25 cellular contexts compared by ENCODE assay signal in genomic region chr4:11230888-11231287, GRCh38.
"Had no signal": no experiment of that assay in that cellular context is flagged by ENCODE, and none has a peak within 500 bp of the region (broad histone marks: within the 10 kb centered on the region; RNA-seq: fewer than 3 reads in every experiment).

No MANE protein-coding gene starts in this region.

- FAIRE-seq: frontal cortex, TTC549 had no signal

- H3K36me3 ChIP-seq: adrenal gland, brain microvascular endothelial cell, esophagus muscularis mucosa, lower lobe of right lung, transverse colon had no signal

- H3K9me3 ChIP-seq: adrenal gland, esophagus muscularis mucosa, lower lobe of right lung, testis, transverse colon had no signal

- H3K4me1 ChIP-seq: adrenal gland, esophagus muscularis mucosa, lower lobe of right lung, testis had no signal

- DNase-seq: activated CD4-positive, alpha-beta memory T cell treated with anti-CD3 and anti-CD28 coated beads, Interleukin-2, amount 10 ng/mL, durations not matched to agents 7 days and 5 days; activated CD4-positive, alpha-beta T cell treated with anti-CD3 and anti-CD28 coated beads, Interleukin-2, amount 10 ng/mL, durations not matched to agents 24 days and 14 days; activated CD4-positive, CD25-positive, alpha-beta regulatory T cell treated with anti-CD3 and anti-CD28 coated beads, Interleukin-2, amount 50 U/mL, for 72 hours; activated CD8-positive, alpha-beta memory T cell treated with anti-CD3 and anti-CD28 coated beads, Interleukin-2, amount 50 U/mL, for 48 hours; activated naive CD4-positive, alpha-beta T cell treated with anti-CD3 and anti-CD28 coated beads for 36 hours; activated naive CD8-positive, alpha-beta T cell treated with anti-CD3 and anti-CD28 coated beads for 36 hours; activated T-cell treated with anti-CD3 and anti-CD28 coated beads, Interleukin-2, amount 50 U/mL, for 4 hours; adrenal gland; aorta; brain microvascular endothelial cell; kidney glomerular epithelial cell; lower lobe of right lung; mesenchymal stem cell; natural killer cell; right cardiac atrium; stimulated activated CD4-positive, alpha-beta T cell treated with anti-CD3 and anti-CD28 coated beads, Interleukin-2, amount 100 ng/mL, for 48 hours; stimulated activated naive CD4-positive, alpha-beta T cell treated with Interleukin-2 at 50 U/mL for 16 hours; SW 1271; T-helper 9 cell; testis; transverse colon had no signal

- H3K27me3 ChIP-seq: adrenal gland, brain microvascular endothelial cell, esophagus muscularis mucosa, testis, transverse colon had no signal

- H3K27ac ChIP-seq: adrenal gland, brain microvascular endothelial cell, esophagus muscularis mucosa, lower lobe of right lung, testis, transverse colon had no signal

- ATAC-seq: activated T-cell treated with anti-CD3 and anti-CD28 coated beads, Interleukin-2, amount 50 U/mL, for 4 hours; left lobe of liver; lower lobe of right lung; natural killer cell; right cardiac atrium had no signal

- H3K4me3 ChIP-seq: adrenal gland, esophagus muscularis mucosa, lower lobe of right lung, testis, transverse colon had no signal
